Comparison of ENCODE assay signal across 1 cellular context in genomic region chr7:116953727-116954442, GRCh38.
A peak's percentile ranks its signal among the peaks of the same experiment; 100 is the strongest.
TF ChIP-seq lines count a peak whose summit lies in the region.

No MANE protein-coding gene starts in this region.

TF ChIP-seq in K562, 482 proteins besides CTCF, POLR2A, EP300 and RAD21 (continued from another document and continues in another):
- TF ChIP-seq CBFA2T2 (conservative IDR thresholded peaks at IDR 0.05) (no peak), TBP (optimal IDR thresholded peaks at IDR 0.05; ENCODE audit: low read depth, low read length) (peak; percentile 70), ATF1 (CRISPR knock-in tag; IDR thresholded peaks at IDR 0.05) (no peak; the same call in 1 of the 2 replicates), ATF1 (tag; IDR thresholded peaks at IDR 0.05) (peak; percentile 97), ZNF644 (tag; IDR thresholded peaks at IDR 0.05; ENCODE audit: low read depth) (peak; percentile 97), TRIM24 (IDR thresholded peaks at IDR 0.05) (peak in 1 of 2 experiments; percentile 34; a peak in 1 of 4 replicates), MTA3 (IDR thresholded peaks at IDR 0.05; ENCODE audit: borderline replicate concordance) (peak; percentile 71; the same call in 1 of the 2 replicates), ETV6 (IDR thresholded peaks at IDR 0.05; ENCODE audit: borderline replicate concordance in 1 of 2, low read depth in 2 of 2, low read length in 1 of 2) (peak in 1 of 2 experiments; percentile 56; a peak in 1 of 4 replicates), ETV6 (CRISPR knock-in tag; IDR thresholded peaks at IDR 0.05; ENCODE audit: borderline replicate concordance) (no peak), MAZ (CRISPR knock-in tag; conservative IDR thresholded peaks at IDR 0.05 in 1 of 2, IDR thresholded peaks at IDR 0.05 in 1 of 2) (peak; percentile 67 to 83), RBM22 (IDR thresholded peaks at IDR 0.05; ENCODE audit: low read depth, low read length, poor library complexity, severe bottlenecking) (peak; percentile 54), SLC30A9 (CRISPR knock-in tag; IDR thresholded peaks at IDR 0.05) (no peak), RNF219 (CRISPR knock-in tag; IDR thresholded peaks at IDR 0.05) (no peak), ZZZ3 (IDR thresholded peaks at IDR 0.05) (no peak), NBN (IDR thresholded peaks at IDR 0.05; ENCODE audit: low read depth) (peak; percentile 77; the same call in 1 of the 2 replicates), NONO (IDR thresholded peaks at IDR 0.05; ENCODE audit: low read depth in 2 of 2, low read length in 1 of 2) (peak in 1 of 2 experiments; percentile 17; a peak in 1 of 4 replicates), RNF2 (IDR thresholded peaks at IDR 0.05) (0 out of 2 replicates have a peak, but pooled peaks have one; percentile 25), MBD1 (CRISPR knock-in tag; IDR thresholded peaks at IDR 0.05) (no peak), MXI1 (IDR thresholded peaks at IDR 0.05; ENCODE audit: low read depth, low read length) (0 out of 2 replicates have a peak, but pooled peaks have one; percentile 49), SMARCA4 (IDR thresholded peaks at IDR 0.05) (peak; percentile 58; the same call in 1 of the 2 replicates), BCL6 (CRISPR knock-in tag; IDR thresholded peaks at IDR 0.05) (no peak), MITF (IDR thresholded peaks at IDR 0.05) (no peak), CREM (IDR thresholded peaks at IDR 0.05; ENCODE audit: low read depth) (peak; percentile 97), ZNF717 (CRISPR knock-in tag; IDR thresholded peaks at IDR 0.05) (no peak), PHF8 (IDR thresholded peaks at IDR 0.05; ENCODE audit: borderline replicate concordance, low read length) (peak; percentile 89), NFRKB (IDR thresholded peaks at IDR 0.05; ENCODE audit: low read depth) (peak; percentile 70; the same call in 1 of the 2 replicates), HNRNPK (IDR thresholded peaks at IDR 0.05; ENCODE audit: low read depth, low read length, poor library complexity, severe bottlenecking) (no peak), ZNF184 (CRISPR knock-in tag; IDR thresholded peaks at IDR 0.05) (no peak), TOE1 (IDR thresholded peaks at IDR 0.05; ENCODE audit: borderline replicate concordance) (peak; percentile 78; the same call in 1 of the 2 replicates), TOE1 (CRISPR knock-in tag; IDR thresholded peaks at IDR 0.05; ENCODE audit: borderline replicate concordance, low read depth) (no peak), RBBP5 (IDR thresholded peaks at IDR 0.05; ENCODE audit: borderline replicate concordance, insufficient read depth, low read length, poor library complexity, severe bottlenecking) (peak; percentile 93), ELF4 (CRISPR knock-in tag; IDR thresholded peaks at IDR 0.05) (peak; percentile 34; the same call in 1 of the 2 replicates), U2AF2 (optimal IDR thresholded peaks at IDR 0.05; ENCODE audit: low read depth, low read length) (no peak), XRCC4 (IDR thresholded peaks at IDR 0.05; ENCODE audit: extremely low read depth, insufficient read depth, insufficient read length) (no peak), ZNF766 (CRISPR knock-in tag; conservative IDR thresholded peaks at IDR 0.05) (peak; percentile 98), ZKSCAN1 (IDR thresholded peaks at IDR 0.05; ENCODE audit: low read depth, low read length) (0 out of 2 replicates have a peak, but pooled peaks have one; percentile 12), ZNF561 (CRISPR knock-in tag; conservative IDR thresholded peaks at IDR 0.05) (no peak), POLR3G (IDR thresholded peaks at IDR 0.05; ENCODE audit: extremely low read depth, insufficient read length, insufficient replicate concordance) (no peak), NRF1 (conservative IDR thresholded peaks at IDR 0.05 in 1 of 2, IDR thresholded peaks at IDR 0.05 in 1 of 2) (peak in 1 of 2 experiments; percentile 37; a peak in 3 of 4 replicates), ZNF408 (CRISPR knock-in tag; IDR thresholded peaks at IDR 0.05; ENCODE audit: low read depth) (no peak), GABPA (tag; conservative IDR thresholded peaks at IDR 0.05; ENCODE audit: low read depth) (peak; percentile 59; the same call in 1 of the 2 replicates), FUS (optimal IDR thresholded peaks at IDR 0.05; ENCODE audit: low read depth, low read length) (peak; percentile 27), RBM34 (IDR thresholded peaks at IDR 0.05; ENCODE audit: borderline replicate concordance, insufficient read depth, low read length) (no peak), MEF2A (IDR thresholded peaks at IDR 0.05; ENCODE audit: control insufficient read depth, low read depth, low read length) (no peak), RBM15 (IDR thresholded peaks at IDR 0.05; ENCODE audit: insufficient read depth, low read length) (no peak), ZBTB1 (CRISPR knock-in tag; IDR thresholded peaks at IDR 0.05; ENCODE audit: borderline replicate concordance, low read depth) (0 out of 2 replicates have a peak, but pooled peaks have one; percentile 16), PHB (CRISPR knock-in tag; IDR thresholded peaks at IDR 0.05) (no peak), RBM17 (IDR thresholded peaks at IDR 0.05; ENCODE audit: borderline replicate concordance, low read depth, low read length) (no peak), ZNF165 (CRISPR knock-in tag; IDR thresholded peaks at IDR 0.05; ENCODE audit: borderline replicate concordance) (0 out of 2 replicates have a peak, but pooled peaks have one; percentile 22), SIRT6 (IDR thresholded peaks at IDR 0.05; ENCODE audit: low read depth, low read length) (no peak), ZNF609 (CRISPR knock-in tag; IDR thresholded peaks at IDR 0.05; ENCODE audit: borderline replicate concordance) (peak; percentile 87; the same call in 1 of the 2 replicates), BCOR (IDR thresholded peaks at IDR 0.05) (0 out of 2 replicates have a peak, but pooled peaks have one; percentile 21), POLR3A (IDR thresholded peaks at IDR 0.05; ENCODE audit: borderline replicate concordance, extremely low read depth, insufficient read depth, insufficient read length) (no peak), HNRNPL (IDR thresholded peaks at IDR 0.05; ENCODE audit: low read depth, low read length) (peak; percentile 51; the same call in 1 of the 2 replicates), MIER1 (IDR thresholded peaks at IDR 0.05; ENCODE audit: low read depth) (no peak), FOXA3 (CRISPR knock-in tag; conservative IDR thresholded peaks at IDR 0.05 in 1 of 2, IDR thresholded peaks at IDR 0.05 in 1 of 2) (no peak), GABPB2 (CRISPR knock-in tag; conservative IDR thresholded peaks at IDR 0.05) (peak; percentile 53; the same call in 1 of the 2 replicates)
- TF ChIP-seq, protein P1, sequence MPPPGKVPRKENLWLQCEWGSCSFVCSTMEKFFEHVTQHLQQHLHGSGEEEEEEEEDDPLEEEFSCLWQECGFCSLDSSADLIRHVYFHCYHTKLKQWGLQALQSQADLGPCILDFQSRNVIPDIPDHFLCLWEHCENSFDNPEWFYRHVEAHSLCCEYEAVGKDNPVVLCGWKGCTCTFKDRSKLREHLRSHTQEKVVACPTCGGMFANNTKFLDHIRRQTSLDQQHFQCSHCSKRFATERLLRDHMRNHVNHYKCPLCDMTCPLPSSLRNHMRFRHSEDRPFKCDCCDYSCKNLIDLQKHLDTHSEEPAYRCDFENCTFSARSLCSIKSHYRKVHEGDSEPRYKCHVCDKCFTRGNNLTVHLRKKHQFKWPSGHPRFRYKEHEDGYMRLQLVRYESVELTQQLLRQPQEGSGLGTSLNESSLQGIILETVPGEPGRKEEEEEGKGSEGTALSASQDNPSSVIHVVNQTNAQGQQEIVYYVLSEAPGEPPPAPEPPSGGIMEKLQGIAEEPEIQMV (tag; conservative IDR thresholded peaks at IDR 0.05; ENCODE audit: low read depth): no peak
- TF ChIP-seq, protein P2, sequence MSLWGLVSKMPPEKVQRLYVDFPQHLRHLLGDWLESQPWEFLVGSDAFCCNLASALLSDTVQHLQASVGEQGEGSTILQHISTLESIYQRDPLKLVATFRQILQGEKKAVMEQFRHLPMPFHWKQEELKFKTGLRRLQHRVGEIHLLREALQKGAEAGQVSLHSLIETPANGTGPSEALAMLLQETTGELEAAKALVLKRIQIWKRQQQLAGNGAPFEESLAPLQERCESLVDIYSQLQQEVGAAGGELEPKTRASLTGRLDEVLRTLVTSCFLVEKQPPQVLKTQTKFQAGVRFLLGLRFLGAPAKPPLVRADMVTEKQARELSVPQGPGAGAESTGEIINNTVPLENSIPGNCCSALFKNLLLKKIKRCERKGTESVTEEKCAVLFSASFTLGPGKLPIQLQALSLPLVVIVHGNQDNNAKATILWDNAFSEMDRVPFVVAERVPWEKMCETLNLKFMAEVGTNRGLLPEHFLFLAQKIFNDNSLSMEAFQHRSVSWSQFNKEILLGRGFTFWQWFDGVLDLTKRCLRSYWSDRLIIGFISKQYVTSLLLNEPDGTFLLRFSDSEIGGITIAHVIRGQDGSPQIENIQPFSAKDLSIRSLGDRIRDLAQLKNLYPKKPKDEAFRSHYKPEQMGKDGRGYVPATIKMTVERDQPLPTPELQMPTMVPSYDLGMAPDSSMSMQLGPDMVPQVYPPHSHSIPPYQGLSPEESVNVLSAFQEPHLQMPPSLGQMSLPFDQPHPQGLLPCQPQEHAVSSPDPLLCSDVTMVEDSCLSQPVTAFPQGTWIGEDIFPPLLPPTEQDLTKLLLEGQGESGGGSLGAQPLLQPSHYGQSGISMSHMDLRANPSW (CRISPR knock-in tag; IDR thresholded peaks at IDR 0.05): no peak
